In genomic region chr2:217877866-217878265, GRCh38 we compare ENCODE assay signal across 16 cellular contexts.
A peak's percentile ranks its signal among the peaks of the same experiment; 100 is the strongest.
DNase-seq lines count a peak whose midpoint lies in the region; ATAC-seq and TF ChIP-seq lines count a peak whose summit lies in the region.
"Had no signal": no experiment of that assay in that cellular context is flagged by ENCODE, and none has a peak within 500 bp of the region (broad histone marks: within the 10 kb centered on the region; RNA-seq: fewer than 3 reads in every experiment).

No MANE protein-coding gene starts in this region.

- peaks cover 19% of the 10 kb centered on the region for H3K79me1 ChIP-seq in mesenchymal stem cell (replicated peaks; ENCODE audit: low read length, poor library complexity, severe bottlenecking)

- DNase-seq in left cardiac atrium (no peak), osteoblast (ENCODE audit: insufficient read length, low spot score, missing footprints) (peak; percentile 61), upper lobe of left lung (no peak), mesenchymal stem cell (no peak)
- DNase-seq in activated T-cell treated with anti-CD3 and anti-CD28 coated beads, Interleukin-2, amount 50 U/mL, for 4 hours, result no peak
- DNase-seq in activated T-helper 1 cell treated with anti-CD3 and anti-CD28 coated beads, Interleukin-12 subunit alpha, Interleukin-12 subunit beta, Interleukin-2, Interleukin-4 antibody, amounts not matched to agents 30 ng/mL and 10 ng/mL and 1 ng/mL, durations not matched to agents 14 hours and 24 hours and 36 hours (ENCODE audit: low spot score), result no peak
- DNase-seq: C1 segment of cervical spinal cord; DMS79 treated with DMSO at 0.1 percent for 48 hours; KBM-7; NCI-H1417 treated with DMSO at 0.1 percent for 48 hours; NCI-H2029; NCI-H2171; NCI-H446; NK-92 treated with Interleukin-12 subunit alpha and Interleukin-12 subunit beta, amount 100 ng/mL, for 24 hours had no signal

- H3K4me3 ChIP-seq in Loucy (ENCODE audit: low read length, poor library complexity, severe bottlenecking), result no peak overlapping the region
- no peak overlapping the region for H3K4me3 ChIP-seq in osteoblast (ENCODE audit: insufficient read depth, low read length)
- no peak overlapping the region for H3K4me3 ChIP-seq in upper lobe of left lung
- no peak overlapping the region for H3K4me3 ChIP-seq in mesenchymal stem cell (ENCODE audit: insufficient read depth in 1 of 2, low read depth in 1 of 2, low read length in 2 of 2)
- H3K4me3 ChIP-seq: GM23338 had no signal

- no peak overlapping the region for H3K4me3 Mint-ChIP-seq in activated T-cell treated with anti-CD3 and anti-CD28 coated beads, Interleukin-2, amount 50 U/mL, for 4 hours
- no peak overlapping the region for H3K4me3 Mint-ChIP-seq in activated T-helper 1 cell treated with anti-CD3 and anti-CD28 coated beads, Interleukin-12 subunit alpha, Interleukin-12 subunit beta, Interleukin-2, Interleukin-4 antibody, amounts not matched to agents 30 ng/mL and 10 ng/mL and 1 ng/mL, durations not matched to agents 14 hours and 24 hours and 36 hours
- H3K4me3 Mint-ChIP-seq: GM23338 had no signal

- H4K8ac ChIP-seq in mesenchymal stem cell (ENCODE audit: low read length), result no peak overlapping the region

- H3K9me3 ChIP-seq in Loucy (ENCODE audit: insufficient read depth, low read depth, low read length), result no peaks in the 10 kb centered on the region
- no peaks in the 10 kb centered on the region for H3K9me3 ChIP-seq in osteoblast (ENCODE audit: low read depth, low read length)
- no peaks in the 10 kb centered on the region for H3K9me3 ChIP-seq in upper lobe of left lung
- H3K9me3 ChIP-seq in mesenchymal stem cell (ENCODE audit: control insufficient read depth, low read length), result no peaks in the 10 kb centered on the region

- no peak for TF ChIP-seq EP300 in upper lobe of left lung (IDR thresholded peaks at IDR 0.05)

- no peak overlapping the region for H2AK5ac ChIP-seq in mesenchymal stem cell (ENCODE audit: low read length, severe bottlenecking)

- no peak for TF ChIP-seq POLR2A in upper lobe of left lung (IDR thresholded peaks at IDR 0.05)

- H2BK5ac ChIP-seq in mesenchymal stem cell (ENCODE audit: low read depth, low read length, poor library complexity, severe bottlenecking), result no peak overlapping the region

- H3K36me3 ChIP-seq in Loucy (ENCODE audit: insufficient read depth, low read length) (no peaks in the 10 kb centered on the region), osteoblast (ENCODE audit: insufficient read depth, low read length) (peaks cover 83% of the 10 kb centered on the region), upper lobe of left lung (peaks cover 43 to 98% (median 88%) of the 10 kb centered on the region in 4 donors), mesenchymal stem cell (ENCODE audit: control insufficient read depth in 1 of 2, insufficient read depth in 2 of 2, low read depth in 1 of 2, low read length in 2 of 2) (peaks cover 68 to 97% of the 10 kb centered on the region in 2 experiments)

- no peak overlapping the region for H2AFZ ChIP-seq in Loucy (ENCODE audit: low read length)
- H2AFZ ChIP-seq in osteoblast (ENCODE audit: low read length), result no peak overlapping the region
- no peak overlapping the region for H2AFZ ChIP-seq in mesenchymal stem cell (ENCODE audit: low read depth, low read length)
- H2AFZ ChIP-seq: GM23338 had no signal

- H2BK12ac ChIP-seq in mesenchymal stem cell (ENCODE audit: low read length in 2 of 2), result no peak overlapping the region

- H3K18ac ChIP-seq in mesenchymal stem cell (ENCODE audit: low read depth in 1 of 2, low read length in 2 of 2), result no peak overlapping the region

- H3K9ac ChIP-seq in Loucy (ENCODE audit: low read depth, low read length, poor library complexity, severe bottlenecking), result no peak overlapping the region
- no peak overlapping the region for H3K9ac ChIP-seq in mesenchymal stem cell (ENCODE audit: low read length)

- H3K79me2 ChIP-seq in Loucy (ENCODE audit: insufficient read depth, low read length) (no peaks in the 10 kb centered on the region), osteoblast (ENCODE audit: insufficient read depth, low read length) (no peaks in the 10 kb centered on the region)

- H3K14ac ChIP-seq in mesenchymal stem cell (ENCODE audit: low read length in 2 of 2), result no peak overlapping the region

- H3K4me2 ChIP-seq in Loucy (ENCODE audit: low read depth, low read length, poor library complexity, severe bottlenecking), result peak overlapping the region; percentile 42
- H3K4me2 ChIP-seq in osteoblast (ENCODE audit: insufficient read depth, low read length), result no peak overlapping the region
- H3K4me2 ChIP-seq in mesenchymal stem cell (ENCODE audit: low read length, poor library complexity, severe bottlenecking), result no peak overlapping the region
- H3K4me2 ChIP-seq: GM23338 had no signal

- H3K4me1 ChIP-seq in Loucy (ENCODE audit: insufficient read depth, low read length, poor library complexity, severe bottlenecking) (peaks cover 3% of the 10 kb centered on the region), osteoblast (ENCODE audit: insufficient read depth, low read length) (peaks cover 7% of the 10 kb centered on the region), upper lobe of left lung (peaks cover 0 to 15% (median 7%) of the 10 kb centered on the region in 4 donors), mesenchymal stem cell (ENCODE audit: control insufficient read depth, insufficient read depth, low read depth, low read length) (peaks cover 8% of the 10 kb centered on the region)

- no peak overlapping the region for H2BK15ac ChIP-seq in mesenchymal stem cell (ENCODE audit: low read depth, poor library complexity, severe bottlenecking)

- no peaks in the 10 kb centered on the region for H3K27me3 ChIP-seq in Loucy (ENCODE audit: insufficient read depth, low read length, poor library complexity, severe bottlenecking)
- no peaks in the 10 kb centered on the region for H3K27me3 ChIP-seq in osteoblast (ENCODE audit: insufficient read depth, low read length)
- no peaks in the 10 kb centered on the region for H3K27me3 ChIP-seq in upper lobe of left lung
- no peaks in the 10 kb centered on the region for H3K27me3 ChIP-seq in mesenchymal stem cell (ENCODE audit: control insufficient read depth in 1 of 2, insufficient read depth in 1 of 2, low read length in 2 of 2)

- WGBS in upper lobe of left lung, 2 donors, result 74 to 96% methylated on average over 4 to 8 of the region's 8 CpGs
- 96% methylated on average over 4 of the region's 8 CpGs for whole genome bisulfite sequencing in mesenchymal stem cell

- no peak overlapping the region for H3K4ac ChIP-seq in mesenchymal stem cell (ENCODE audit: low read depth in 1 of 2, low read length in 2 of 2)

- TF ChIP-seq CTCF in Loucy (conservative IDR thresholded peaks at IDR 0.05; ENCODE audit: low read length) (no peak), osteoblast (IDR thresholded peaks at IDR 0.05; ENCODE audit: extremely low read depth, low read depth, low read length) (no peak), upper lobe of left lung (IDR thresholded peaks at IDR 0.05) (no peak)

- no peaks in the 10 kb centered on the region for H4K20me1 ChIP-seq in Loucy (ENCODE audit: insufficient read depth, low read length, poor library complexity, severe bottlenecking)
- peaks cover 37% of the 10 kb centered on the region for H4K20me1 ChIP-seq in osteoblast (ENCODE audit: insufficient read depth, low read length)

- no peaks in the 10 kb centered on the region for H3K9me2 ChIP-seq in Loucy (replicated peaks; ENCODE audit: low read depth, low read length)

- no peaks in the 10 kb centered on the region for H3F3A ChIP-seq in Loucy (ENCODE audit: low read depth)

- H3K23ac ChIP-seq in mesenchymal stem cell (ENCODE audit: low read length in 2 of 2), result no peak overlapping the region

- ATAC-seq in left cardiac atrium (peak; percentile 2 to 31), upper lobe of left lung (ENCODE audit: low FRiP score in 2 of 2) (peak in 1 of 2 donors; percentile 20)
- no peak for ATAC-seq in activated T-cell treated with anti-CD3 and anti-CD28 coated beads, Interleukin-2, amount 50 U/mL, for 4 hours
- ATAC-seq: GM23338 had no signal

- H3K4me1 Mint-ChIP-seq in activated T-cell treated with anti-CD3 and anti-CD28 coated beads, Interleukin-2, amount 50 U/mL, for 4 hours (ENCODE audit: low read depth), result no peaks in the 10 kb centered on the region
- no peaks in the 10 kb centered on the region for H3K4me1 Mint-ChIP-seq in activated T-helper 1 cell treated with anti-CD3 and anti-CD28 coated beads, Interleukin-12 subunit alpha, Interleukin-12 subunit beta, Interleukin-2, Interleukin-4 antibody, amounts not matched to agents 30 ng/mL and 10 ng/mL and 1 ng/mL, durations not matched to agents 14 hours and 24 hours and 36 hours (ENCODE audit: low read depth)

- intact Hi-C loops in left cardiac atrium (cut with DNase I), result no loop called here
- intact Hi-C loops in activated T-helper 1 cell treated with anti-CD3 and anti-CD28 coated beads, Interleukin-12 subunit alpha, Interleukin-12 subunit beta, Interleukin-2, Interleukin-4 antibody, amounts not matched to agents 30 ng/mL and 10 ng/mL and 1 ng/mL, durations not matched to agents 14 hours and 24 hours and 36 hours (cut with micrococcal nuclease), result no loop called here

- no peak overlapping the region for H3K27ac Mint-ChIP-seq in activated T-helper 1 cell treated with anti-CD3 and anti-CD28 coated beads, Interleukin-12 subunit alpha, Interleukin-12 subunit beta, Interleukin-2, Interleukin-4 antibody, amounts not matched to agents 30 ng/mL and 10 ng/mL and 1 ng/mL, durations not matched to agents 14 hours and 24 hours and 36 hours
- H3K27ac Mint-ChIP-seq: GM23338 had no signal

- peaks cover 4% of the 10 kb centered on the region for H3K27me3 Mint-ChIP-seq in activated T-cell treated with anti-CD3 and anti-CD28 coated beads, Interleukin-2, amount 50 U/mL, for 4 hours (ENCODE audit: low read depth)
- no peaks in the 10 kb centered on the region for H3K27me3 Mint-ChIP-seq in activated T-helper 1 cell treated with anti-CD3 and anti-CD28 coated beads, Interleukin-12 subunit alpha, Interleukin-12 subunit beta, Interleukin-2, Interleukin-4 antibody, amounts not matched to agents 30 ng/mL and 10 ng/mL and 1 ng/mL, durations not matched to agents 14 hours and 24 hours and 36 hours (ENCODE audit: insufficient read depth)

- H3K36me3 Mint-ChIP-seq in activated T-cell treated with anti-CD3 and anti-CD28 coated beads, Interleukin-2, amount 50 U/mL, for 4 hours (ENCODE audit: insufficient read depth), result no peaks in the 10 kb centered on the region
- H3K36me3 Mint-ChIP-seq in activated T-helper 1 cell treated with anti-CD3 and anti-CD28 coated beads, Interleukin-12 subunit alpha, Interleukin-12 subunit beta, Interleukin-2, Interleukin-4 antibody, amounts not matched to agents 30 ng/mL and 10 ng/mL and 1 ng/mL, durations not matched to agents 14 hours and 24 hours and 36 hours (ENCODE audit: low read depth), result no peaks in the 10 kb centered on the region

- no peak overlapping the region for H4K91ac ChIP-seq in mesenchymal stem cell (ENCODE audit: low read length)

- no peak overlapping the region for H3K27ac ChIP-seq in osteoblast (ENCODE audit: low read depth, low read length)
- H3K27ac ChIP-seq in upper lobe of left lung, result peak overlapping the region in 3 of 4 donors; percentile 5 to 45 (median 12)
- no peak overlapping the region for H3K27ac ChIP-seq in mesenchymal stem cell (ENCODE audit: low read length, poor library complexity, severe bottlenecking)

- no peaks in the 10 kb centered on the region for H3K9me3 Mint-ChIP-seq in activated T-cell treated with anti-CD3 and anti-CD28 coated beads, Interleukin-2, amount 50 U/mL, for 4 hours
- no peaks in the 10 kb centered on the region for H3K9me3 Mint-ChIP-seq in activated T-helper 1 cell treated with anti-CD3 and anti-CD28 coated beads, Interleukin-12 subunit alpha, Interleukin-12 subunit beta, Interleukin-2, Interleukin-4 antibody, amounts not matched to agents 30 ng/mL and 10 ng/mL and 1 ng/mL, durations not matched to agents 14 hours and 24 hours and 36 hours
- H3K9me3 Mint-ChIP-seq: GM23338 had no signal

- no peak overlapping the region for H2BK120ac ChIP-seq in mesenchymal stem cell (ENCODE audit: low read depth, low read length)

Comparison
In these comparisons a context has a peak if more than half of its experiments do, and no peak if none do; other contexts are left out.
1. ATAC-seq: peak in left cardiac atrium (2 of 2); none in activated T-cell treated with anti-CD3 and anti-CD28 coated beads, Interleukin-2, amount 50 U/mL, for 4 hours (0 of 2).
2. H3K27ac ChIP-seq: peak in upper lobe of left lung (3 of 4); none in osteoblast (single experiment) and mesenchymal stem cell (single experiment).